Comparison of ENCODE assay signal across 21 cellular contexts in the genomic region with DNA sequence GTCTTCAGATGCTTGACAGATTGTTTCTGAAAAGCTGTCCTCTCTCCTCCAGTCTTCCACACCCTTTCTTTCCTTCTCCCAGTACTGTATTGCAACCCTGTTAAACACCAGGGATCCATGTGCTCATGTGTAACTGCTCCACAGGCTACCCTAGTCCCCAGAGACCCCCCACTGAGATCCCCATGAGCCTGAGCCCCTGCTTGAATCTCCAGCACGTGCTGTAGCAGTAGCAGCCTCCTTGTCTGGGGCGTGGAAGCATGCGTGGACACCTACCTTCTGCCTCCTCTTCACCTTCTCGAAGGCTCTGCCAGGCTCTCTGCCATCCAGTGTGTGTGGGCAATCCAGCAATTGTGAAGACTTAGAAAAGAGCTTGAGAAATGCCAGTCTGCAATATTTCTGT.
"Had no signal": no experiment of that assay in that cellular context is flagged by ENCODE, and none has a peak within 500 bp of the region (broad histone marks: within the 10 kb centered on the region; RNA-seq: fewer than 3 reads in every experiment).

No MANE protein-coding gene starts in this region.

- H3K27ac ChIP-seq: breast epithelium, KMS-11 had no signal

- H3K4me1 ChIP-seq: breast epithelium had no signal

- H3K9me3 ChIP-seq: breast epithelium had no signal

- ATAC-seq: activated CD4-positive, CD25-positive, alpha-beta regulatory T cell treated with anti-CD3 and anti-CD28 coated beads, Interleukin-2, amount 50 U/mL, for 24 hours; activated CD8-positive, alpha-beta T cell treated with anti-CD3 and anti-CD28 coated beads, Interleukin-2, amount 10 ng/mL, durations not matched to agents 7 days and 5 days; SK-N-SH treated with all-trans-retinoic acid at 6 μM for 48 hours had no signal

- DNase-seq: activated CD4-positive, alpha-beta T cell treated with anti-CD3 and anti-CD28 coated beads for 48 hours; activated CD4-positive, alpha-beta T cell treated with anti-CD3 and anti-CD28 coated beads, Interleukin-2, amount 50 U/mL, for 4 hours; activated CD8-positive, alpha-beta T cell treated with anti-CD3 and anti-CD28 coated beads, Interleukin-2, amount 10 ng/mL, durations not matched to agents 7 days and 5 days; activated effector memory CD4-positive, alpha-beta T cell treated with Interleukin-2 at 50 U/mL for 16 hours; activated naive CD4-positive, alpha-beta T cell; activated T-cell treated with anti-CD3 and anti-CD28 coated beads, Interleukin-2, amount 50 U/mL, for 1 hour; aorta; caudate nucleus; MV-4-11; NCI-H1092 treated with DMSO at 0.1 percent for 48 hours; NCI-H1417 treated with DMSO at 0.1 percent for 48 hours; NCI-H1694; NCI-H2029; NCI-H345; NCI-H510A; NCI-H526 treated with DMSO at 0.1 percent for 48 hours; NCI-H82 had no signal

- H3K4me3 ChIP-seq: breast epithelium had no signal

- H3K36me3 ChIP-seq: breast epithelium had no signal

- H3K27me3 ChIP-seq: breast epithelium had no signal
